Comparison of ENCODE assay signal across 8 cellular contexts in genomic region chr4:87006531-87007344, GRCh38.
DNase-seq lines count a peak whose midpoint lies in the region; ATAC-seq and TF ChIP-seq lines count a peak whose summit lies in the region.

No MANE protein-coding gene starts in this region.

- peak overlapping the region; percentile 95 for H3K4me3 ChIP-seq in coronary artery

- ATAC-seq in HG03457 (IDR thresholded peaks at IDR 0.05; ENCODE audit: unreplicated experiment) (peak; percentile 71), left lobe of liver (peak; percentile 88)

- TF ChIP-seq CTCF in coronary artery (IDR thresholded peaks at IDR 0.05), result peak; percentile 20

- H3K27ac ChIP-seq in coronary artery, result peak overlapping the region; percentile 95 to 97

- DNase-seq in C1 segment of cervical spinal cord (lab: John Stamatoyannopoulos, UW), result peak; percentile 83 to 99 (median 96)
- peak; percentile 30 for DNase-seq in GM19240 (ENCODE audit: insufficient read length, low spot score)
- peak; percentile 67 to 86 for DNase-seq in NCI-H524 (lab: John Stamatoyannopoulos, UW)
- peak; percentile 91 for DNase-seq in activated CD4-positive, alpha-beta T cell treated with anti-CD3 and anti-CD28 coated beads for 48 hours
- peak; percentile 97 for DNase-seq in coronary artery (ENCODE audit: low spot score)
- peak; percentile 96 for DNase-seq in left lobe of liver (ENCODE audit: low spot score)
- DNase-seq in stimulated activated CD4-positive, alpha-beta T cell treated with anti-CD3 and anti-CD28 coated beads, Interleukin-2, amount 100 ng/mL, for 24 hours, result peak; percentile 85

Comparison
In these comparisons a context has a peak if more than half of its experiments do, and no peak if none do; other contexts are left out.
1. Peak in every context shown above with its lines: DNase-seq, ATAC-seq, H3K4me3 ChIP-seq and H3K27ac ChIP-seq.
2. DNase-seq: peak in every context shown above with its lines; median percentile 97 in coronary artery; 96 in C1 segment of cervical spinal cord; 96 in left lobe of liver; 91 in activated CD4-positive, alpha-beta T cell treated with anti-CD3 and anti-CD28 coated beads for 48 hours; 85 in stimulated activated CD4-positive, alpha-beta T cell treated with anti-CD3 and anti-CD28 coated beads, Interleukin-2, amount 100 ng/mL, for 24 hours; 76 in NCI-H524; 30 in GM19240.